7 cellular contexts compared by ENCODE assay signal in genomic region chr3:32106929-32107362, GRCh38. TPM values are rescaled to one million over a fixed set of nuclear protein-coding genes. Genes with fewer than 3 reads are reported as not detected.
A peak's percentile ranks its signal among the peaks of the same experiment; 100 is the strongest.
DNase-seq lines count a peak whose midpoint lies in the region; ATAC-seq, FAIRE-seq and TF ChIP-seq lines count a peak whose summit lies in the region.

No MANE protein-coding gene starts in this region.

- H3K9me3 Mint-ChIP-seq in activated T-cell treated with anti-CD3 and anti-CD28 coated beads, Interleukin-2, amount 50 U/mL, for 72 hours, result peaks cover 4% of the 10 kb centered on the region in 2 donors

- FAIRE-seq in GM19239 (lab: Jason Lieb, UNC), result no peak

- ATAC-seq in GM18498 (IDR thresholded peaks at IDR 0.05; ENCODE audit: unreplicated experiment) (peak; percentile 23), HG03460 (IDR thresholded peaks at IDR 0.05; ENCODE audit: unreplicated experiment) (peak; percentile 23), heart left ventricle (peak in 2 of 4 donors; percentile 36 to 44)
- ATAC-seq in activated T-cell treated with anti-CD3 and anti-CD28 coated beads, Interleukin-2, amount 50 U/mL, for 72 hours (replicated peaks in 1 of 2), result no peak

- 0 to 2% (median 1%) methylated on average over 19 to 36 of the region's 36 CpGs for WGBS in heart left ventricle, 4 donors

- no peak for TF ChIP-seq CTCF in heart left ventricle (IDR thresholded peaks at IDR 0.05)

- DNase-seq in activated T-cell treated with anti-CD3 and anti-CD28 coated beads, Interleukin-2, amount 50 U/mL, for 72 hours, result no peak
- DNase-seq in heart left ventricle, result peak in 4 of 5 donors; percentile 34 to 62 (median 48)
- DNase-seq in AG08395 (ENCODE audit: low spot score), result no peak
- no peak for DNase-seq in GM19239 (ENCODE audit: insufficient read length, low spot score)

- H3K36me3 ChIP-seq in heart left ventricle, result no peaks in the 10 kb centered on the region
- H3K36me3 ChIP-seq in rectal smooth muscle tissue (ENCODE audit: control insufficient read depth, insufficient read depth, low read length), result no peaks in the 10 kb centered on the region

- H3K4me1 Mint-ChIP-seq in activated T-cell treated with anti-CD3 and anti-CD28 coated beads, Interleukin-2, amount 50 U/mL, for 72 hours (ENCODE audit: low read depth), result peaks cover 62% of the 10 kb centered on the region

- H3K4me3 ChIP-seq in heart left ventricle, result peak overlapping the region; percentile 55 to 99 (median 87)
- H3K4me3 ChIP-seq in rectal smooth muscle tissue (ENCODE audit: low read length), result peak overlapping the region; percentile 79

- no peak for TF ChIP-seq POLR2A in heart left ventricle (IDR thresholded peaks at IDR 0.05)

- H3K27me3 Mint-ChIP-seq in activated T-cell treated with anti-CD3 and anti-CD28 coated beads, Interleukin-2, amount 50 U/mL, for 72 hours (ENCODE audit: low read depth), result no peaks in the 10 kb centered on the region

- peak overlapping the region; percentile 88 to 92 for H3K4me3 Mint-ChIP-seq in activated T-cell treated with anti-CD3 and anti-CD28 coated beads, Interleukin-2, amount 50 U/mL, for 72 hours

- peaks cover 0 to 15% (median 9%) of the 10 kb centered on the region in 12 donors for H3K9me3 ChIP-seq in heart left ventricle

- intact Hi-C loops in heart left ventricle (cut with DNase I), result loop anchor here in 3 of 10 donors (5.0 to 10.0 kb wide), 4 partner anchors 35 to 575 kb away; partner anchors contain the start of gene STT3B (in 1 of the 3)

- peaks cover 6 to 54% (median 38%) of the 10 kb centered on the region in 12 donors for H3K4me1 ChIP-seq in heart left ventricle
- no peaks in the 10 kb centered on the region for H3K4me1 ChIP-seq in rectal smooth muscle tissue (ENCODE audit: control insufficient read depth, insufficient read depth, low read length)

- H3K27ac Mint-ChIP-seq in activated T-cell treated with anti-CD3 and anti-CD28 coated beads, Interleukin-2, amount 50 U/mL, for 72 hours, result no peak overlapping the region

- H3K36me3 Mint-ChIP-seq in activated T-cell treated with anti-CD3 and anti-CD28 coated beads, Interleukin-2, amount 50 U/mL, for 72 hours (ENCODE audit: insufficient read depth in 2 of 2), result peaks cover 4 to 14% of the 10 kb centered on the region in 2 donors

- H3K27me3 ChIP-seq in heart left ventricle (no peaks in the 10 kb centered on the region), rectal smooth muscle tissue (ENCODE audit: control insufficient read depth, insufficient read depth, low read length) (no peaks in the 10 kb centered on the region)

- peak overlapping the region; percentile 38 for H3K9ac ChIP-seq in rectal smooth muscle tissue (ENCODE audit: low read length)

- H3K27ac ChIP-seq in heart left ventricle (peak overlapping the region; percentile 82 to 95 (median 88)), rectal smooth muscle tissue (ENCODE audit: low read depth, low read length) (peak overlapping the region; percentile 64)

RNA-seq across cellular contexts. Expression of gene GPD1L, which starts 0.5 kb away (rescaled TPM):
- total RNA-seq in activated T-cell treated with anti-CD3 and anti-CD28 coated beads, Interleukin-2, amount 50 U/mL, for 72 hours, result 10 to 100 TPM; 20.6 to 24.2 TPM
- 100 to 1,000 TPM; 123 to 340 (median 173) TPM for total RNA-seq in heart left ventricle
- 100 to 1,000 TPM in 1 of 2 donors, 10 to 100 TPM in 1; 97.4 to 120 TPM for polyA plus RNA-seq in heart left ventricle

Comparison
In these comparisons a context has a peak if more than half of its experiments do, and no peak if none do; other contexts are left out.
1. ATAC-seq: peak in GM18498 (single experiment) and HG03460 (single experiment); none in activated T-cell treated with anti-CD3 and anti-CD28 coated beads, Interleukin-2, amount 50 U/mL, for 72 hours (0 of 2).
2. DNase-seq: peak in heart left ventricle (4 of 5); none in activated T-cell treated with anti-CD3 and anti-CD28 coated beads, Interleukin-2, amount 50 U/mL, for 72 hours (0 of 2), AG08395 (single experiment) and GM19239 (single experiment).
3. RNA of gene GPD1L, which starts 0.5 kb away (total RNA-seq): 123 to 340 TPM in heart left ventricle; 20.6 to 24.2 TPM in activated T-cell treated with anti-CD3 and anti-CD28 coated beads, Interleukin-2, amount 50 U/mL, for 72 hours; every median in the first group is over 4 times any median in the second.